Comparison of ENCODE assay signal across 11 cellular contexts in the genomic region with DNA sequence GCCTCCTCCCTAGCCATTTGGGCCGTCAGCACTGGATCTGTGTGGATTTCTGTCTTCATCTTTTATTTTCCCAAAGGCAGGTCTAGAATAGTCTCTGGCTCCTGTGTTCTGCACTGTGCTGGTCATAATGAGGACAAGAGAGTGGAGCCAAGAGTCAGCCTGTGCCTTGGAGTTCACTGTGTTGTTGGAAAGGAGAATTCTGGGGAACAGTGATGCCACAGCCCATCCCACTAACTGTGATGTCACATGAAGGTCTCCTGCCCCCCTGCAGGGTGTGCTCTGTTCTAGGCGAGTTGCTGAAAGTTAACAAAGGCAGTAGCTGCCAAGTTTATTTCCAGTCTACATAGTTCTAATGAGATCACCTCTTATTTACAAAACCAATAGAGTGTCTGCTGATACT.
DNase-seq lines count a peak whose midpoint lies in the region; ATAC-seq and TF ChIP-seq lines count a peak whose summit lies in the region.
"Had no signal": no experiment of that assay in that cellular context is flagged by ENCODE, and none has a peak within 500 bp of the region (broad histone marks: within the 10 kb centered on the region; RNA-seq: fewer than 3 reads in every experiment).

No MANE protein-coding gene starts in this region.

- H3K9me2 ChIP-seq in SK-N-SH: no peaks in the 10 kb centered on the region

- peak overlapping the region; percentile 23; the same call in 1 of the 2 replicates for H3K4me2 ChIP-seq in SK-N-SH

- H3K27me3 ChIP-seq in BJ (ENCODE audit: control insufficient read depth, insufficient read depth, low read length): no peaks in the 10 kb centered on the region
- no peaks in the 10 kb centered on the region for H3K27me3 ChIP-seq in SK-N-SH (ENCODE audit: insufficient read depth)
- H3K27me3 ChIP-seq in ovary: no peaks in the 10 kb centered on the region

- peak overlapping the region; percentile 24; the same call in 1 of the 2 replicates for H2AFZ ChIP-seq in SK-N-SH (ENCODE audit: low read depth)

- H4K20me1 ChIP-seq in SK-N-SH (ENCODE audit: insufficient read depth): no peaks in the 10 kb centered on the region

- 0 out of 2 replicates have a peak, but pooled peaks have one; percentile 7 for TF ChIP-seq CTCF in BJ (IDR thresholded peaks at IDR 0.05; ENCODE audit: insufficient read depth, low read depth, low read length)
- no peak for TF ChIP-seq CTCF in SK-N-SH (IDR thresholded peaks at IDR 0.05)
- TF ChIP-seq CTCF in fibroblast of mammary gland (conservative IDR thresholded peaks at IDR 0.05; ENCODE audit: control insufficient read depth, insufficient read depth, low read depth, low read length): peak; percentile 27
- no peak for TF ChIP-seq CTCF in ovary (IDR thresholded peaks at IDR 0.05)

- DNase-seq in BJ (ENCODE audit: low read depth) (no peak), SK-N-SH (no peak), fibroblast of mammary gland (ENCODE audit: low read depth) (peak; percentile 69), ovary (peak; percentile 42 to 71 (median 54)), NCI-H510A (lab: John Stamatoyannopoulos, UW) (no peak), DMS 273 (lab: John Stamatoyannopoulos, UW; ENCODE audit: unreplicated experiment) (no peak), NK-92 (lab: John Stamatoyannopoulos, UW; ENCODE audit: unreplicated experiment) (no peak)
- DNase-seq: CD4-positive, alpha-beta T cell; NCI-H1436 treated with DMSO at 0.1 percent for 48 hours; occipital lobe had no signal

- intact Hi-C loops in ovary (cut with DNase I): loop anchor here in 1 of 4 donors (2.0 kb wide), 1 partner anchor 17 kb away; no protein-coding TSS in a partner anchor

- 90% methylated on average over 2 of the region's 2 CpGs for WGBS in SK-N-SH (ENCODE audit: low lambda C conversion rate)
- WGBS in ovary, 3 donors: 17 to 21% (median 21%) methylated on average over 2 of the region's 2 CpGs

- H3K79me2 ChIP-seq in SK-N-SH (ENCODE audit: insufficient read depth): no peaks in the 10 kb centered on the region

- H3K4me1 ChIP-seq in SK-N-SH (ENCODE audit: control insufficient read depth in 1 of 2, insufficient read depth in 2 of 2, low read depth in 1 of 2, low read length in 1 of 2): peaks cover 13 to 24% of the 10 kb centered on the region in 2 experiments
- H3K4me1 ChIP-seq in ovary (ENCODE audit: insufficient read depth): peaks cover 9% of the 10 kb centered on the region

- H3K27ac ChIP-seq in SK-N-SH (ENCODE audit: low read depth in 2 of 2, low read length in 1 of 2) (peak overlapping the region; percentile 69 to 81), ovary (peak overlapping the region; percentile 49 to 79)

- H3K36me3 ChIP-seq in BJ (ENCODE audit: control insufficient read depth, insufficient read depth, low read length): no peaks in the 10 kb centered on the region
- H3K36me3 ChIP-seq in SK-N-SH (replicated peaks in 1 of 2; ENCODE audit: control insufficient read depth in 1 of 2, insufficient read depth in 2 of 2, low read length in 1 of 2): no peaks in the 10 kb centered on the region
- no peaks in the 10 kb centered on the region for H3K36me3 ChIP-seq in ovary

- H3F3A ChIP-seq in SK-N-SH (replicated peaks; ENCODE audit: insufficient read depth): peaks cover 16% of the 10 kb centered on the region

- H3K9me3 ChIP-seq in SK-N-SH: no peaks in the 10 kb centered on the region
- H3K9me3 ChIP-seq in ovary: no peaks in the 10 kb centered on the region

- ATAC-seq in HG02973 (IDR thresholded peaks at IDR 0.05; ENCODE audit: unreplicated experiment): no peak

- TF ChIP-seq EP300 in SK-N-SH (IDR thresholded peaks at IDR 0.05; ENCODE audit: borderline replicate concordance in 1 of 2, low read depth in 1 of 2, low read length in 1 of 2) (no peak), ovary (IDR thresholded peaks at IDR 0.05) (no peak)

- TF ChIP-seq RAD21 in SK-N-SH (IDR thresholded peaks at IDR 0.05; ENCODE audit: low read length): no peak

- H3K4me3 ChIP-seq in BJ (ENCODE audit: low read depth, low read length): no peak overlapping the region
- H3K4me3 ChIP-seq in SK-N-SH (ENCODE audit: low read depth in 2 of 2, low read length in 1 of 2): no peak overlapping the region
- H3K4me3 ChIP-seq in fibroblast of mammary gland (ENCODE audit: control insufficient read depth, low read depth, low read length): no peak overlapping the region
- H3K4me3 ChIP-seq in ovary: no peak overlapping the region

- no peak for TF ChIP-seq POLR2A in ovary (IDR thresholded peaks at IDR 0.05)

- H3K9ac ChIP-seq in SK-N-SH: no peak overlapping the region; the same call in 1 of the 2 replicates

- CTCF ChIA-PET in BJ (lab: Yijun Ruan, JAX): no interaction called here
- CTCF ChIA-PET in SK-N-SH (lab: Yijun Ruan, JAX): no interaction called here

- POLR2A ChIA-PET in BJ (lab: Charles Lee): no interaction called here
- POLR2A ChIA-PET in SK-N-SH (lab: Yijun Ruan, JAX): no interaction called here

TF ChIP-seq in SK-N-SH, 30 proteins besides CTCF, POLR2A, EP300 and RAD21:
- TF ChIP-seq NRF1 (IDR thresholded peaks at IDR 0.05; ENCODE audit: low read depth, low read length) (no peak), MXI1 (IDR thresholded peaks at IDR 0.05; ENCODE audit: low read depth, low read length) (no peak), NFIC (IDR thresholded peaks at IDR 0.05; ENCODE audit: borderline replicate concordance) (no peak), SMC3 (IDR thresholded peaks at IDR 0.05; ENCODE audit: low read depth, low read length) (no peak), ELF1 (IDR thresholded peaks at IDR 0.05) (no peak), RFX5 (IDR thresholded peaks at IDR 0.05; ENCODE audit: low read length) (no peak), SIN3A (IDR thresholded peaks at IDR 0.05; ENCODE audit: borderline replicate concordance, low read depth, low read length) (no peak), TCF12 (IDR thresholded peaks at IDR 0.05) (no peak), EZH2phosphoT487 (IDR thresholded peaks at IDR 0.05; ENCODE audit: borderline replicate concordance, low read depth) (no peak), RXRA (IDR thresholded peaks at IDR 0.05; ENCODE audit: borderline replicate concordance, low read depth) (no peak), MEF2A (IDR thresholded peaks at IDR 0.05; ENCODE audit: borderline replicate concordance, low read depth) (no peak)
- TF ChIP-seq, protein P1, sequence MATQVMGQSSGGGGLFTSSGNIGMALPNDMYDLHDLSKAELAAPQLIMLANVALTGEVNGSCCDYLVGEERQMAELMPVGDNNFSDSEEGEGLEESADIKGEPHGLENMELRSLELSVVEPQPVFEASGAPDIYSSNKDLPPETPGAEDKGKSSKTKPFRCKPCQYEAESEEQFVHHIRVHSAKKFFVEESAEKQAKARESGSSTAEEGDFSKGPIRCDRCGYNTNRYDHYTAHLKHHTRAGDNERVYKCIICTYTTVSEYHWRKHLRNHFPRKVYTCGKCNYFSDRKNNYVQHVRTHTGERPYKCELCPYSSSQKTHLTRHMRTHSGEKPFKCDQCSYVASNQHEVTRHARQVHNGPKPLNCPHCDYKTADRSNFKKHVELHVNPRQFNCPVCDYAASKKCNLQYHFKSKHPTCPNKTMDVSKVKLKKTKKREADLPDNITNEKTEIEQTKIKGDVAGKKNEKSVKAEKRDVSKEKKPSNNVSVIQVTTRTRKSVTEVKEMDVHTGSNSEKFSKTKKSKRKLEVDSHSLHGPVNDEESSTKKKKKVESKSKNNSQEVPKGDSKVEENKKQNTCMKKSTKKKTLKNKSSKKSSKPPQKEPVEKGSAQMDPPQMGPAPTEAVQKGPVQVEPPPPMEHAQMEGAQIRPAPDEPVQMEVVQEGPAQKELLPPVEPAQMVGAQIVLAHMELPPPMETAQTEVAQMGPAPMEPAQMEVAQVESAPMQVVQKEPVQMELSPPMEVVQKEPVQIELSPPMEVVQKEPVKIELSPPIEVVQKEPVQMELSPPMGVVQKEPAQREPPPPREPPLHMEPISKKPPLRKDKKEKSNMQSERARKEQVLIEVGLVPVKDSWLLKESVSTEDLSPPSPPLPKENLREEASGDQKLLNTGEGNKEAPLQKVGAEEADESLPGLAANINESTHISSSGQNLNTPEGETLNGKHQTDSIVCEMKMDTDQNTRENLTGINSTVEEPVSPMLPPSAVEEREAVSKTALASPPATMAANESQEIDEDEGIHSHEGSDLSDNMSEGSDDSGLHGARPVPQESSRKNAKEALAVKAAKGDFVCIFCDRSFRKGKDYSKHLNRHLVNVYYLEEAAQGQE (IDR thresholded peaks at IDR 0.05; ENCODE audit: low read depth, low read length): no peak
- TF ChIP-seq, protein P2, sequence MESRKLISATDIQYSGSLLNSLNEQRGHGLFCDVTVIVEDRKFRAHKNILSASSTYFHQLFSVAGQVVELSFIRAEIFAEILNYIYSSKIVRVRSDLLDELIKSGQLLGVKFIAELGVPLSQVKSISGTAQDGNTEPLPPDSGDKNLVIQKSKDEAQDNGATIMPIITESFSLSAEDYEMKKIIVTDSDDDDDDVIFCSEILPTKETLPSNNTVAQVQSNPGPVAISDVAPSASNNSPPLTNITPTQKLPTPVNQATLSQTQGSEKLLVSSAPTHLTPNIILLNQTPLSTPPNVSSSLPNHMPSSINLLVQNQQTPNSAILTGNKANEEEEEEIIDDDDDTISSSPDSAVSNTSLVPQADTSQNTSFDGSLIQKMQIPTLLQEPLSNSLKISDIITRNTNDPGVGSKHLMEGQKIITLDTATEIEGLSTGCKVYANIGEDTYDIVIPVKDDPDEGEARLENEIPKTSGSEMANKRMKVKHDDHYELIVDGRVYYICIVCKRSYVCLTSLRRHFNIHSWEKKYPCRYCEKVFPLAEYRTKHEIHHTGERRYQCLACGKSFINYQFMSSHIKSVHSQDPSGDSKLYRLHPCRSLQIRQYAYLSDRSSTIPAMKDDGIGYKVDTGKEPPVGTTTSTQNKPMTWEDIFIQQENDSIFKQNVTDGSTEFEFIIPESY (IDR thresholded peaks at IDR 0.05; ENCODE audit: borderline replicate concordance, low read depth): no peak
- TF ChIP-seq, protein P3, sequence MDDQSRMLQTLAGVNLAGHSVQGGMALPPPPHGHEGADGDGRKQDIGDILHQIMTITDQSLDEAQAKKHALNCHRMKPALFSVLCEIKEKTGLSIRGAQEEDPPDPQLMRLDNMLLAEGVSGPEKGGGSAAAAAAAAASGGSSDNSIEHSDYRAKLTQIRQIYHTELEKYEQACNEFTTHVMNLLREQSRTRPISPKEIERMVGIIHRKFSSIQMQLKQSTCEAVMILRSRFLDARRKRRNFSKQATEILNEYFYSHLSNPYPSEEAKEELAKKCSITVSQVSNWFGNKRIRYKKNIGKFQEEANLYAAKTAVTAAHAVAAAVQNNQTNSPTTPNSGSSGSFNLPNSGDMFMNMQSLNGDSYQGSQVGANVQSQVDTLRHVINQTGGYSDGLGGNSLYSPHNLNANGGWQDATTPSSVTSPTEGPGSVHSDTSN (IDR thresholded peaks at IDR 0.05): no peak

Comparison
In these comparisons a context has a peak if more than half of its experiments do, and no peak if none do; other contexts are left out.
1. DNase-seq: peak in fibroblast of mammary gland (single experiment) and ovary (5 of 5); none in BJ (single experiment), SK-N-SH (single experiment), NCI-H510A (single experiment), DMS 273 (single experiment) and NK-92 (single experiment).
2. CTCF ChIP-seq: peak in BJ (single experiment) and fibroblast of mammary gland (single experiment); none in SK-N-SH (single experiment) and ovary (0 of 3).